ENCODE assay signal across 10 cellular contexts in genomic region chr3:133620066-133620784, GRCh38. TPM values are rescaled to one million over a fixed set of nuclear protein-coding genes. Genes with fewer than 3 reads are reported as not detected.
DNase-seq lines count a peak whose midpoint lies in the region; ATAC-seq and TF ChIP-seq lines count a peak whose summit lies in the region.
"Had no signal": no experiment of that assay in that cellular context is flagged by ENCODE, and none has a peak within 500 bp of the region (broad histone marks: within the 10 kb centered on the region; RNA-seq: fewer than 3 reads in every experiment).

No MANE protein-coding gene starts in this region.

- ATAC-seq in GM19372 (IDR thresholded peaks at IDR 0.05; ENCODE audit: low read depth, unreplicated experiment) (peak; percentile 99), HG02884 (IDR thresholded peaks at IDR 0.05; ENCODE audit: unreplicated experiment) (peak; percentile 100)

- no peak for TF ChIP-seq CTCF in GM13977 (IDR thresholded peaks at IDR 0.05; ENCODE audit: extremely low read depth, insufficient read depth, missing control alignments)

- in situ Hi-C loops in GM13977 (cut with MboI; ENCODE audit: low pct_unique_long_range_greater_than_20kb, low sequenced_read_pairs, unreplicated experiment) = no loop called here

- DNase-seq in GM13977 (ENCODE audit: low spot score) = peak; percentile 69
- DNase-seq in MV-4-11 (lab: John Stamatoyannopoulos, UW) = peak; percentile 66
- DNase-seq in DMS153 (lab: John Stamatoyannopoulos, UW) = no peak
- DNase-seq in SK-N-DZ (ENCODE audit: low spot score) = no peak
- no peak for DNase-seq in NCI-H748 treated with DMSO at 0.1 percent for 48 hours (lab: John Stamatoyannopoulos, UW)
- no peak for DNase-seq in NAMALWA (ENCODE audit: low spot score)
- DNase-seq: activated CD8-positive, alpha-beta memory T cell treated with anti-CD3 and anti-CD28 coated beads, Interleukin-2, amount 50 U/mL, for 4 hours; CD8-positive, alpha-beta memory T cell had no signal

RNA-seq across cellular contexts. Expression of gene TOPBP1, which starts 41.5 kb away (rescaled TPM):
- polyA plus RNA-seq in SK-N-DZ (2014; cell fraction: cytosol; rRNA removed) = 59.0 and 87.5 TPM in 2 replicates
- 114 and 118 TPM in 2 replicates for polyA plus RNA-seq in SK-N-DZ (2014; cell fraction: nucleus; rRNA removed)

RNA-seq across cellular contexts. Expression of gene CDV3, which starts 46.7 kb away (rescaled TPM):
- 100 and 103 TPM in 2 replicates for polyA plus RNA-seq in SK-N-DZ (2014; cell fraction: cytosol; rRNA removed)
- 41.9 and 52.2 TPM in 2 replicates for polyA plus RNA-seq in SK-N-DZ (2014; cell fraction: nucleus; rRNA removed)

Comparison
In these comparisons a context has a peak if more than half of its experiments do, and no peak if none do; other contexts are left out.
1. DNase-seq: peak in GM13977 (single experiment) and MV-4-11 (single experiment); none in DMS153 (single experiment), SK-N-DZ (single experiment), NCI-H748 treated with DMSO at 0.1 percent for 48 hours (single experiment) and NAMALWA (single experiment).